1 cellular context compared by ENCODE assay signal in the genomic region with DNA sequence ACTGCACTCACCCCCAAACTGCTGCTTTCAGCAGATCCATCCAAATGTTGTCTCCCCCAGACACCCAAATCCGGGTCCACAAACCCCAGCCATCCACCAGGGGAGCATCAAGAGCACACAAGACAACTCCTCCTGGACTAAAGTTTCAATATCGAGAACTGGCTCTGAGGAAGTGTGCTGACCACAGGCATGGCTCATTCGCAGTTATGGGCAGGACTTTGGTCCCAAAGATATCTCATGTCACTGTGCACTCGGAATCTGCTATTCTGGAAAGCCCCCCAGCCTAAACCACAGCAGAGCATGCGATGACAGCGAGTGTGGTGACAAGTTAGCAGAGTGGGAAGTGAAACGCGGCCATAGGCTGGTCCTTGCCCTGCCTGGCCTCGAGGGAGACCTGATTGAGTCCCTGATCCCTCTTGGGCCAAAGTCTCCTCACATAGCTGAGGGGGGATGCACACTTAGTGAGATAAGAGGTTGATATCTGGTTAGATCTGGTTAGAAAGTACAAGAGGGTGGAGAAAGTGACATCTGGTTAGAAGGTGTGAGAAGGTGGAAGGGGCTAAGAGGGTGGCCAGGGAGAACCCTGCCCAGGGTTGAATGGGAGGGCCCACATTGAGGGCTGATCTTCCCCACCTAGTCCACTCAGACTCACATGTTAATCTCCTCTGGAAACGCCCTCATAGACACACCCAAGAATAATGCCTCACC.
TF ChIP-seq lines count a peak whose summit lies in the region.

No MANE protein-coding gene starts in this region.

TF ChIP-seq in K562, 482 proteins besides CTCF, POLR2A, EP300 and RAD21 (continued from another document):
- TF ChIP-seq, protein P1, sequence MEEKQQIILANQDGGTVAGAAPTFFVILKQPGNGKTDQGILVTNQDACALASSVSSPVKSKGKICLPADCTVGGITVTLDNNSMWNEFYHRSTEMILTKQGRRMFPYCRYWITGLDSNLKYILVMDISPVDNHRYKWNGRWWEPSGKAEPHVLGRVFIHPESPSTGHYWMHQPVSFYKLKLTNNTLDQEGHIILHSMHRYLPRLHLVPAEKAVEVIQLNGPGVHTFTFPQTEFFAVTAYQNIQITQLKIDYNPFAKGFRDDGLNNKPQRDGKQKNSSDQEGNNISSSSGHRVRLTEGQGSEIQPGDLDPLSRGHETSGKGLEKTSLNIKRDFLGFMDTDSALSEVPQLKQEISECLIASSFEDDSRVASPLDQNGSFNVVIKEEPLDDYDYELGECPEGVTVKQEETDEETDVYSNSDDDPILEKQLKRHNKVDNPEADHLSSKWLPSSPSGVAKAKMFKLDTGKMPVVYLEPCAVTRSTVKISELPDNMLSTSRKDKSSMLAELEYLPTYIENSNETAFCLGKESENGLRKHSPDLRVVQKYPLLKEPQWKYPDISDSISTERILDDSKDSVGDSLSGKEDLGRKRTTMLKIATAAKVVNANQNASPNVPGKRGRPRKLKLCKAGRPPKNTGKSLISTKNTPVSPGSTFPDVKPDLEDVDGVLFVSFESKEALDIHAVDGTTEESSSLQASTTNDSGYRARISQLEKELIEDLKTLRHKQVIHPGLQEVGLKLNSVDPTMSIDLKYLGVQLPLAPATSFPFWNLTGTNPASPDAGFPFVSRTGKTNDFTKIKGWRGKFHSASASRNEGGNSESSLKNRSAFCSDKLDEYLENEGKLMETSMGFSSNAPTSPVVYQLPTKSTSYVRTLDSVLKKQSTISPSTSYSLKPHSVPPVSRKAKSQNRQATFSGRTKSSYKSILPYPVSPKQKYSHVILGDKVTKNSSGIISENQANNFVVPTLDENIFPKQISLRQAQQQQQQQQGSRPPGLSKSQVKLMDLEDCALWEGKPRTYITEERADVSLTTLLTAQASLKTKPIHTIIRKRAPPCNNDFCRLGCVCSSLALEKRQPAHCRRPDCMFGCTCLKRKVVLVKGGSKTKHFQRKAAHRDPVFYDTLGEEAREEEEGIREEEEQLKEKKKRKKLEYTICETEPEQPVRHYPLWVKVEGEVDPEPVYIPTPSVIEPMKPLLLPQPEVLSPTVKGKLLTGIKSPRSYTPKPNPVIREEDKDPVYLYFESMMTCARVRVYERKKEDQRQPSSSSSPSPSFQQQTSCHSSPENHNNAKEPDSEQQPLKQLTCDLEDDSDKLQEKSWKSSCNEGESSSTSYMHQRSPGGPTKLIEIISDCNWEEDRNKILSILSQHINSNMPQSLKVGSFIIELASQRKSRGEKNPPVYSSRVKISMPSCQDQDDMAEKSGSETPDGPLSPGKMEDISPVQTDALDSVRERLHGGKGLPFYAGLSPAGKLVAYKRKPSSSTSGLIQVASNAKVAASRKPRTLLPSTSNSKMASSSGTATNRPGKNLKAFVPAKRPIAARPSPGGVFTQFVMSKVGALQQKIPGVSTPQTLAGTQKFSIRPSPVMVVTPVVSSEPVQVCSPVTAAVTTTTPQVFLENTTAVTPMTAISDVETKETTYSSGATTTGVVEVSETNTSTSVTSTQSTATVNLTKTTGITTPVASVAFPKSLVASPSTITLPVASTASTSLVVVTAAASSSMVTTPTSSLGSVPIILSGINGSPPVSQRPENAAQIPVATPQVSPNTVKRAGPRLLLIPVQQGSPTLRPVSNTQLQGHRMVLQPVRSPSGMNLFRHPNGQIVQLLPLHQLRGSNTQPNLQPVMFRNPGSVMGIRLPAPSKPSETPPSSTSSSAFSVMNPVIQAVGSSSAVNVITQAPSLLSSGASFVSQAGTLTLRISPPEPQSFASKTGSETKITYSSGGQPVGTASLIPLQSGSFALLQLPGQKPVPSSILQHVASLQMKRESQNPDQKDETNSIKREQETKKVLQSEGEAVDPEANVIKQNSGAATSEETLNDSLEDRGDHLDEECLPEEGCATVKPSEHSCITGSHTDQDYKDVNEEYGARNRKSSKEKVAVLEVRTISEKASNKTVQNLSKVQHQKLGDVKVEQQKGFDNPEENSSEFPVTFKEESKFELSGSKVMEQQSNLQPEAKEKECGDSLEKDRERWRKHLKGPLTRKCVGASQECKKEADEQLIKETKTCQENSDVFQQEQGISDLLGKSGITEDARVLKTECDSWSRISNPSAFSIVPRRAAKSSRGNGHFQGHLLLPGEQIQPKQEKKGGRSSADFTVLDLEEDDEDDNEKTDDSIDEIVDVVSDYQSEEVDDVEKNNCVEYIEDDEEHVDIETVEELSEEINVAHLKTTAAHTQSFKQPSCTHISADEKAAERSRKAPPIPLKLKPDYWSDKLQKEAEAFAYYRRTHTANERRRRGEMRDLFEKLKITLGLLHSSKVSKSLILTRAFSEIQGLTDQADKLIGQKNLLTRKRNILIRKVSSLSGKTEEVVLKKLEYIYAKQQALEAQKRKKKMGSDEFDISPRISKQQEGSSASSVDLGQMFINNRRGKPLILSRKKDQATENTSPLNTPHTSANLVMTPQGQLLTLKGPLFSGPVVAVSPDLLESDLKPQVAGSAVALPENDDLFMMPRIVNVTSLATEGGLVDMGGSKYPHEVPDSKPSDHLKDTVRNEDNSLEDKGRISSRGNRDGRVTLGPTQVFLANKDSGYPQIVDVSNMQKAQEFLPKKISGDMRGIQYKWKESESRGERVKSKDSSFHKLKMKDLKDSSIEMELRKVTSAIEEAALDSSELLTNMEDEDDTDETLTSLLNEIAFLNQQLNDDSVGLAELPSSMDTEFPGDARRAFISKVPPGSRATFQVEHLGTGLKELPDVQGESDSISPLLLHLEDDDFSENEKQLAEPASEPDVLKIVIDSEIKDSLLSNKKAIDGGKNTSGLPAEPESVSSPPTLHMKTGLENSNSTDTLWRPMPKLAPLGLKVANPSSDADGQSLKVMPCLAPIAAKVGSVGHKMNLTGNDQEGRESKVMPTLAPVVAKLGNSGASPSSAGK (IDR thresholded peaks at IDR 0.05): peak; percentile 68
- TF ChIP-seq ZNF324 (CRISPR knock-in tag; IDR thresholded peaks at IDR 0.05): peak; percentile 52; the same call in 1 of the 2 replicates
- no peak for TF ChIP-seq HNRNPL (IDR thresholded peaks at IDR 0.05; ENCODE audit: low read depth, low read length)
- TF ChIP-seq HCFC1 (IDR thresholded peaks at IDR 0.05; ENCODE audit: low read depth, low read length): peak; percentile 14; the same call in 1 of the 2 replicates
- TF ChIP-seq, protein P2, sequence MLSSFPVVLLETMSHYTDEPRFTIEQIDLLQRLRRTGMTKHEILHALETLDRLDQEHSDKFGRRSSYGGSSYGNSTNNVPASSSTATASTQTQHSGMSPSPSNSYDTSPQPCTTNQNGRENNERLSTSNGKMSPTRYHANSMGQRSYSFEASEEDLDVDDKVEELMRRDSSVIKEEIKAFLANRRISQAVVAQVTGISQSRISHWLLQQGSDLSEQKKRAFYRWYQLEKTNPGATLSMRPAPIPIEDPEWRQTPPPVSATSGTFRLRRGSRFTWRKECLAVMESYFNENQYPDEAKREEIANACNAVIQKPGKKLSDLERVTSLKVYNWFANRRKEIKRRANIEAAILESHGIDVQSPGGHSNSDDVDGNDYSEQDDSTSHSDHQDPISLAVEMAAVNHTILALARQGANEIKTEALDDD (IDR thresholded peaks at IDR 0.05): peak; percentile 31
- TF ChIP-seq, protein P3, sequence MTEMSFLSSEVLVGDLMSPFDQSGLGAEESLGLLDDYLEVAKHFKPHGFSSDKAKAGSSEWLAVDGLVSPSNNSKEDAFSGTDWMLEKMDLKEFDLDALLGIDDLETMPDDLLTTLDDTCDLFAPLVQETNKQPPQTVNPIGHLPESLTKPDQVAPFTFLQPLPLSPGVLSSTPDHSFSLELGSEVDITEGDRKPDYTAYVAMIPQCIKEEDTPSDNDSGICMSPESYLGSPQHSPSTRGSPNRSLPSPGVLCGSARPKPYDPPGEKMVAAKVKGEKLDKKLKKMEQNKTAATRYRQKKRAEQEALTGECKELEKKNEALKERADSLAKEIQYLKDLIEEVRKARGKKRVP (CRISPR knock-in tag; IDR thresholded peaks at IDR 0.05): 0 out of 2 replicates have a peak, but pooled peaks have one; percentile 29
